In genomic region chr18:23332356-23332755, GRCh38 we compare ENCODE assay signal across 33 cellular contexts.
"Had no signal": no experiment of that assay in that cellular context is flagged by ENCODE, and none has a peak within 500 bp of the region (broad histone marks: within the 10 kb centered on the region; RNA-seq: fewer than 3 reads in every experiment).

No MANE protein-coding gene starts in this region.

- H3K27me3 Mint-ChIP-seq: activated CD4-positive, alpha-beta T cell treated with anti-CD3 and anti-CD28 coated beads for 36 hours; activated CD4-positive, alpha-beta T cell treated with anti-CD3 and anti-CD28 coated beads, Interleukin-2, amount 10 ng/mL, durations not matched to agents 7 days and 5 days; activated naive CD4-positive, alpha-beta T cell treated with anti-CD3 and anti-CD28 coated beads, Interleukin-2, amount 50 U/mL, for 24 hours; activated naive CD8-positive, alpha-beta T cell treated with anti-CD3 and anti-CD28 coated beads, Interleukin-2, amount 10 ng/mL, durations not matched to agents 7 days and 5 days; activated T-cell treated with anti-CD3 and anti-CD28 coated beads, Interleukin-2, amount 50 U/mL, for 24 hours had no signal

- H3K4me3 Mint-ChIP-seq: activated CD4-positive, alpha-beta T cell treated with anti-CD3 and anti-CD28 coated beads for 36 hours; activated CD4-positive, alpha-beta T cell treated with anti-CD3 and anti-CD28 coated beads, Interleukin-2, amount 10 ng/mL, durations not matched to agents 7 days and 5 days; activated CD8-positive, alpha-beta T cell treated with anti-CD3 and anti-CD28 coated beads, Interleukin-2, amount 10 ng/mL, durations not matched to agents 7 days and 5 days; activated naive CD4-positive, alpha-beta T cell treated with anti-CD3 and anti-CD28 coated beads, Interleukin-2, amount 50 U/mL, for 24 hours; activated naive CD8-positive, alpha-beta T cell treated with anti-CD3 and anti-CD28 coated beads, Interleukin-2, amount 10 ng/mL, durations not matched to agents 7 days and 5 days; activated T-cell treated with anti-CD3 and anti-CD28 coated beads, Interleukin-2, amount 50 U/mL, for 24 hours; WTC11 had no signal

- H3K9me3 Mint-ChIP-seq: activated naive CD4-positive, alpha-beta T cell treated with anti-CD3 and anti-CD28 coated beads, Interleukin-2, amount 50 U/mL, for 24 hours; activated T-cell treated with anti-CD3 and anti-CD28 coated beads, Interleukin-2, amount 50 U/mL, for 24 hours had no signal

- H3K27ac Mint-ChIP-seq: activated CD4-positive, alpha-beta T cell treated with anti-CD3 and anti-CD28 coated beads for 36 hours; activated CD4-positive, alpha-beta T cell treated with anti-CD3 and anti-CD28 coated beads, Interleukin-2, amount 10 ng/mL, durations not matched to agents 7 days and 5 days; activated CD8-positive, alpha-beta T cell treated with anti-CD3 and anti-CD28 coated beads, Interleukin-2, amount 10 ng/mL, durations not matched to agents 7 days and 5 days; activated naive CD4-positive, alpha-beta T cell treated with anti-CD3 and anti-CD28 coated beads, Interleukin-2, amount 50 U/mL, for 24 hours; activated naive CD8-positive, alpha-beta T cell treated with anti-CD3 and anti-CD28 coated beads, Interleukin-2, amount 10 ng/mL, durations not matched to agents 7 days and 5 days; activated T-cell treated with anti-CD3 and anti-CD28 coated beads, Interleukin-2, amount 50 U/mL, for 24 hours; activated T-helper 2 cell treated with anti-CD3 and anti-CD28 coated beads, Interferon-gamma antibody, Interleukin-2, Interleukin-4, amounts not matched to agents 10 μg/mL and 5 μg/mL and 100 μg/mL, durations not matched to agents 14 hours and 24 hours and 36 hours had no signal

- H3K4me1 Mint-ChIP-seq: activated CD4-positive, alpha-beta T cell treated with anti-CD3 and anti-CD28 coated beads, Interleukin-2, amount 10 ng/mL, durations not matched to agents 7 days and 5 days; activated naive CD4-positive, alpha-beta T cell treated with anti-CD3 and anti-CD28 coated beads, Interleukin-2, amount 50 U/mL, for 24 hours; activated naive CD8-positive, alpha-beta T cell treated with anti-CD3 and anti-CD28 coated beads, Interleukin-2, amount 10 ng/mL, durations not matched to agents 7 days and 5 days had no signal

- ATAC-seq: activated CD4-positive, alpha-beta T cell treated with anti-CD3 and anti-CD28 coated beads for 36 hours; activated CD4-positive, CD25-positive, alpha-beta regulatory T cell treated with anti-CD3 and anti-CD28 coated beads, Interleukin-2, amount 50 U/mL, for 24 hours; activated CD8-positive, alpha-beta T cell treated with anti-CD3 and anti-CD28 coated beads, Interleukin-2, amount 10 ng/mL, durations not matched to agents 7 days and 5 days; PC-3; Right ventricle myocardium inferior had no signal

- FAIRE-seq: RCC 7860 had no signal

- H3K27ac ChIP-seq: ascending aorta, RWPE1 had no signal

- DNase-seq: activated CD4-positive, alpha-beta T cell treated with anti-CD3 and anti-CD28 coated beads for 36 hours; activated CD4-positive, alpha-beta T cell treated with anti-CD3 and anti-CD28 coated beads, Interleukin-2, amount 10 ng/mL, durations not matched to agents 7 days and 5 days; activated CD4-positive, alpha-beta T cell treated with anti-CD3 and anti-CD28 coated beads, Interleukin-2, amount 50 U/mL, for 48 hours; activated CD8-positive, alpha-beta T cell treated with anti-CD3 and anti-CD28 coated beads, Interleukin-2, amount 10 ng/mL, durations not matched to agents 7 days and 5 days; activated gamma-delta T cell; activated naive CD4-positive, alpha-beta T cell treated with Interleukin-2 at 50 U/mL for 16 hours; activated naive CD8-positive, alpha-beta T cell treated with anti-CD3 and anti-CD28 coated beads, Interleukin-2, amount 10 ng/mL, durations not matched to agents 7 days and 5 days; activated T-cell treated with anti-CD3 and anti-CD28 coated beads, Interleukin-2, amount 50 U/mL, for 24 hours; amygdala; Karpas-422; NCI-H1105 treated with DMSO at 0.1 percent for 48 hours; NCI-H1436; NCI-H1694; NCI-H1930; NCI-H2081 treated with DMSO at 0.1 percent for 48 hours; NCI-H345; NCI-H526; NCI-H748 treated with DMSO at 0.1 percent for 48 hours; NK-92 treated with Interleukin-12 subunit alpha and Interleukin-12 subunit beta, amount 100 ng/mL, for 24 hours; PC-3; SIG-M5; SW 1271; T-helper 1 cell; T-helper 2 cell; T1000 had no signal
